Comparison of ENCODE assay signal across 1 cellular context in the genomic region with DNA sequence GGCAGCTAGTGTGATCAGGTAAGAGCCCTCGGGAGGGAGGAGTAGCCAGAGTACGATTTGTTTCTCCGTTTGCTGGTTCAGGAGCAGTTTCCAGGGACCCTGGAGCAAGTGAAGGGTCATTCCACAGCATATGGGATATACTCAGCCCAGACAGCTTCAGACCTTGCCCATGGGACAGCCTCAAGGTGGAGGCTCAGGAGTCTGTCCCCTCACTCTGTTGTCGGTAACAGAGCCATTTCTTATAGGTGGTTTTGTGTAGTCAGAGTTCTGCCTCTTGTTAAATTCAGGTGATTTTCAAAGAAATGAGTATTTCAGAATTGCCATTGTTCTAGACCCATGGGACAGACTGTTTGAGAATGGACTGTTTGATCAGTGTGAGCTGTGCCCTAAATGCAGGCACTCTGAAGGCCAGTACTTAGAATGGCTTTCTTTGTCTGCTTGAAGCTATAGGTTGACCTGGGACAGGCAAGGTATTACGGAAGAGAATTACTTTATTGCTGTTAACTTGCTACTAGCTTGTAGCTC.
A peak's percentile ranks its signal among the peaks of the same experiment; 100 is the strongest.
TF ChIP-seq lines count a peak whose summit lies in the region.

No MANE protein-coding gene starts in this region.

TF ChIP-seq in HepG2, 621 proteins besides CTCF, POLR2A, EP300 and RAD21 (continued from another document and continues in another):
- TF ChIP-seq MTF1 (CRISPR knock-in tag; IDR thresholded peaks at IDR 0.05): no peak
- TF ChIP-seq NCOA2 (CRISPR knock-in tag; IDR thresholded peaks at IDR 0.05): peak; percentile 83
- TF ChIP-seq ZSCAN31 (CRISPR knock-in tag; IDR thresholded peaks at IDR 0.05; ENCODE audit: low read depth): 0 out of 2 replicates have a peak, but pooled peaks have one; percentile 24
- TF ChIP-seq, protein P1, sequence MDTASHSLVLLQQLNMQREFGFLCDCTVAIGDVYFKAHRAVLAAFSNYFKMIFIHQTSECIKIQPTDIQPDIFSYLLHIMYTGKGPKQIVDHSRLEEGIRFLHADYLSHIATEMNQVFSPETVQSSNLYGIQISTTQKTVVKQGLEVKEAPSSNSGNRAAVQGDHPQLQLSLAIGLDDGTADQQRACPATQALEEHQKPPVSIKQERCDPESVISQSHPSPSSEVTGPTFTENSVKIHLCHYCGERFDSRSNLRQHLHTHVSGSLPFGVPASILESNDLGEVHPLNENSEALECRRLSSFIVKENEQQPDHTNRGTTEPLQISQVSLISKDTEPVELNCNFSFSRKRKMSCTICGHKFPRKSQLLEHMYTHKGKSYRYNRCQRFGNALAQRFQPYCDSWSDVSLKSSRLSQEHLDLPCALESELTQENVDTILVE (CRISPR knock-in tag; IDR thresholded peaks at IDR 0.05): 0 out of 2 replicates have a peak, but pooled peaks have one; percentile 17
- TF ChIP-seq, protein P2, sequence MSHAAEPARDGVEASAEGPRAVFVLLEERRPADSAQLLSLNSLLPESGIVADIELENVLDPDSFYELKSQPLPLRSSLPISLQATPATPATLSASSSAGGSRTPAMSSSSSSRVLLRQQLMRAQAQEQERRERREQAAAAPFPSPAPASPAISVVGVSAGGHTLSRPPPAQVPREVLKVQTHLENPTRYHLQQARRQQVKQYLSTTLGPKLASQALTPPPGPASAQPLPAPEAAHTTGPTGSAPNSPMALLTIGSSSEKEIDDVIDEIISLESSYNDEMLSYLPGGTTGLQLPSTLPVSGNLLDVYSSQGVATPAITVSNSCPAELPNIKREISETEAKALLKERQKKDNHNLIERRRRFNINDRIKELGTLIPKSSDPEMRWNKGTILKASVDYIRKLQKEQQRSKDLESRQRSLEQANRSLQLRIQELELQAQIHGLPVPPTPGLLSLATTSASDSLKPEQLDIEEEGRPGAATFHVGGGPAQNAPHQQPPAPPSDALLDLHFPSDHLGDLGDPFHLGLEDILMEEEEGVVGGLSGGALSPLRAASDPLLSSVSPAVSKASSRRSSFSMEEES (CRISPR knock-in tag; IDR thresholded peaks at IDR 0.05): peak; percentile 72
- TF ChIP-seq, protein P3, sequence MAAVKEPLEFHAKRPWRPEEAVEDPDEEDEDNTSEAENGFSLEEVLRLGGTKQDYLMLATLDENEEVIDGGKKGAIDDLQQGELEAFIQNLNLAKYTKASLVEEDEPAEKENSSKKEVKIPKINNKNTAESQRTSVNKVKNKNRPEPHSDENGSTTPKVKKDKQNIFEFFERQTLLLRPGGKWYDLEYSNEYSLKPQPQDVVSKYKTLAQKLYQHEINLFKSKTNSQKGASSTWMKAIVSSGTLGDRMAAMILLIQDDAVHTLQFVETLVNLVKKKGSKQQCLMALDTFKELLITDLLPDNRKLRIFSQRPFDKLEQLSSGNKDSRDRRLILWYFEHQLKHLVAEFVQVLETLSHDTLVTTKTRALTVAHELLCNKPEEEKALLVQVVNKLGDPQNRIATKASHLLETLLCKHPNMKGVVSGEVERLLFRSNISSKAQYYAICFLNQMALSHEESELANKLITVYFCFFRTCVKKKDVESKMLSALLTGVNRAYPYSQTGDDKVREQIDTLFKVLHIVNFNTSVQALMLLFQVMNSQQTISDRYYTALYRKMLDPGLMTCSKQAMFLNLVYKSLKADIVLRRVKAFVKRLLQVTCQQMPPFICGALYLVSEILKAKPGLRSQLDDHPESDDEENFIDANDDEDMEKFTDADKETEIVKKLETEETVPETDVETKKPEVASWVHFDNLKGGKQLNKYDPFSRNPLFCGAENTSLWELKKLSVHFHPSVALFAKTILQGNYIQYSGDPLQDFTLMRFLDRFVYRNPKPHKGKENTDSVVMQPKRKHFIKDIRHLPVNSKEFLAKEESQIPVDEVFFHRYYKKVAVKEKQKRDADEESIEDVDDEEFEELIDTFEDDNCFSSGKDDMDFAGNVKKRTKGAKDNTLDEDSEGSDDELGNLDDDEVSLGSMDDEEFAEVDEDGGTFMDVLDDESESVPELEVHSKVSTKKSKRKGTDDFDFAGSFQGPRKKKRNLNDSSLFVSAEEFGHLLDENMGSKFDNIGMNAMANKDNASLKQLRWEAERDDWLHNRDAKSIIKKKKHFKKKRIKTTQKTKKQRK (IDR thresholded peaks at IDR 0.05; ENCODE audit: low read length): no peak
- TF ChIP-seq PRMT3 (CRISPR knock-in tag; IDR thresholded peaks at IDR 0.05; ENCODE audit: borderline replicate concordance, low read depth): no peak
- TF ChIP-seq, protein P4, sequence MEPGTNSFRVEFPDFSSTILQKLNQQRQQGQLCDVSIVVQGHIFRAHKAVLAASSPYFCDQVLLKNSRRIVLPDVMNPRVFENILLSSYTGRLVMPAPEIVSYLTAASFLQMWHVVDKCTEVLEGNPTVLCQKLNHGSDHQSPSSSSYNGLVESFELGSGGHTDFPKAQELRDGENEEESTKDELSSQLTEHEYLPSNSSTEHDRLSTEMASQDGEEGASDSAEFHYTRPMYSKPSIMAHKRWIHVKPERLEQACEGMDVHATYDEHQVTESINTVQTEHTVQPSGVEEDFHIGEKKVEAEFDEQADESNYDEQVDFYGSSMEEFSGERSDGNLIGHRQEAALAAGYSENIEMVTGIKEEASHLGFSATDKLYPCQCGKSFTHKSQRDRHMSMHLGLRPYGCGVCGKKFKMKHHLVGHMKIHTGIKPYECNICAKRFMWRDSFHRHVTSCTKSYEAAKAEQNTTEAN (CRISPR knock-in tag; conservative IDR thresholded peaks at IDR 0.05): peak; percentile 88
- TF ChIP-seq SOX6 (IDR thresholded peaks at IDR 0.05): no peak
- TF ChIP-seq SOX6 (CRISPR knock-in tag; IDR thresholded peaks at IDR 0.05): peak; percentile 99
- peak; percentile 45; the same call in 1 of the 2 replicates for TF ChIP-seq FOXJ3 (CRISPR knock-in tag; IDR thresholded peaks at IDR 0.05; ENCODE audit: borderline replicate concordance)
- no peak for TF ChIP-seq SNAI1 (CRISPR knock-in tag; IDR thresholded peaks at IDR 0.05; ENCODE audit: borderline replicate concordance)
- no peak for TF ChIP-seq ZFP62 (CRISPR knock-in tag; IDR thresholded peaks at IDR 0.05)
- no peak for TF ChIP-seq ZNF446 (CRISPR knock-in tag; IDR thresholded peaks at IDR 0.05)
- peak; percentile 11 for TF ChIP-seq MED8 (CRISPR knock-in tag; IDR thresholded peaks at IDR 0.05; ENCODE audit: insufficient replicate concordance)
- no peak for TF ChIP-seq KLF11 (CRISPR knock-in tag; IDR thresholded peaks at IDR 0.05)
- TF ChIP-seq ERF (CRISPR knock-in tag; IDR thresholded peaks at IDR 0.05): peak; percentile 55; the same call in 1 of the 2 replicates
- TF ChIP-seq NFYC (CRISPR knock-in tag; IDR thresholded peaks at IDR 0.05): peak; percentile 26; the same call in 1 of the 2 replicates
- TF ChIP-seq SOX5 (CRISPR knock-in tag; IDR thresholded peaks at IDR 0.05; ENCODE audit: borderline replicate concordance): peak; percentile 99
- TF ChIP-seq, protein P5, sequence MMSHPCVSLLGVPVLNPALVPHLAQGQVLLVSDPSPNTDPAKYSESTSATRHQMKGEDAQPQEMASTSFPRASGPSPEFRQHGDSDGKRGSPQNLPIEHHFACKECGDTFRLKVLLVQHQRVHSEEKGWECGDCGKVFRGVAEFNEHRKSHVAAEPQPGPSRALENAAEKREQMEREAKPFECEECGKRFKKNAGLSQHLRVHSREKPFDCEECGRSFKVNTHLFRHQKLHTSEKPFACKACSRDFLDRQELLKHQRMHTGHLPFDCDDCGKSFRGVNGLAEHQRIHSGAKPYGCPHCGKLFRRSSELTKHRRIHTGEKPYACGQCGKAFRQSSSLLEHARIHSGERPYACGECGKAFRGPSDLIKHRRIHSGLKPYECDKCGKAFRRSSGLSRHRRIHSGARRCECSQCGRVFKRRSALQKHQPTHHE (CRISPR knock-in tag; IDR thresholded peaks at IDR 0.05; ENCODE audit: borderline replicate concordance): peak; percentile 57; the same call in 1 of the 2 replicates
- peak; percentile 31; the same call in 1 of the 2 replicates for TF ChIP-seq CEBPB (IDR thresholded peaks at IDR 0.05; ENCODE audit: borderline replicate concordance, low read depth, low read length)
- peak; percentile 83; the same call in 1 of the 2 replicates for TF ChIP-seq ZNF331 (CRISPR knock-in tag; IDR thresholded peaks at IDR 0.05)
- TF ChIP-seq ELF3 (CRISPR knock-in tag; IDR thresholded peaks at IDR 0.05): peak; percentile 74; the same call in 1 of the 2 replicates
- TF ChIP-seq KAT7 (CRISPR knock-in tag; IDR thresholded peaks at IDR 0.05; ENCODE audit: borderline replicate concordance): peak; percentile 73
- peak; percentile 50; the same call in 1 of the 2 replicates for TF ChIP-seq ZFP1 (CRISPR knock-in tag; IDR thresholded peaks at IDR 0.05)
- TF ChIP-seq ZNF547 (CRISPR knock-in tag; IDR thresholded peaks at IDR 0.05): 0 out of 2 replicates have a peak, but pooled peaks have one; percentile 55
- TF ChIP-seq ZNF883 (CRISPR knock-in tag; IDR thresholded peaks at IDR 0.05; ENCODE audit: not compliant biosample characterization): no peak
- TF ChIP-seq ZNF33A (CRISPR knock-in tag; IDR thresholded peaks at IDR 0.05; ENCODE audit: borderline replicate concordance): no peak
- TF ChIP-seq, protein P6, sequence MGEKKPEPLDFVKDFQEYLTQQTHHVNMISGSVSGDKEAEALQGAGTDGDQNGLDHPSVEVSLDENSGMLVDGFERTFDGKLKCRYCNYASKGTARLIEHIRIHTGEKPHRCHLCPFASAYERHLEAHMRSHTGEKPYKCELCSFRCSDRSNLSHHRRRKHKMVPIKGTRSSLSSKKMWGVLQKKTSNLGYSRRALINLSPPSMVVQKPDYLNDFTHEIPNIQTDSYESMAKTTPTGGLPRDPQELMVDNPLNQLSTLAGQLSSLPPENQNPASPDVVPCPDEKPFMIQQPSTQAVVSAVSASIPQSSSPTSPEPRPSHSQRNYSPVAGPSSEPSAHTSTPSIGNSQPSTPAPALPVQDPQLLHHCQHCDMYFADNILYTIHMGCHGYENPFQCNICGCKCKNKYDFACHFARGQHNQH (CRISPR knock-in tag; IDR thresholded peaks at IDR 0.05): peak; percentile 72; the same call in 1 of the 2 replicates
- TF ChIP-seq HOXD1 (CRISPR knock-in tag; IDR thresholded peaks at IDR 0.05): no peak
- 0 out of 2 replicates have a peak, but pooled peaks have one; percentile 50 for TF ChIP-seq ZNF468 (CRISPR knock-in tag; IDR thresholded peaks at IDR 0.05)
- TF ChIP-seq MIER2 (CRISPR knock-in tag; IDR thresholded peaks at IDR 0.05): peak; percentile 52; the same call in 1 of the 2 replicates
- TF ChIP-seq PPARG (CRISPR knock-in tag; conservative IDR thresholded peaks at IDR 0.05): peak; percentile 76
- TF ChIP-seq ARID2 (CRISPR knock-in tag; IDR thresholded peaks at IDR 0.05; ENCODE audit: borderline replicate concordance): peak; percentile 33; the same call in 1 of the 2 replicates
- TF ChIP-seq ZNF768 (CRISPR knock-in tag; IDR thresholded peaks at IDR 0.05): no peak
- TF ChIP-seq, protein P7, sequence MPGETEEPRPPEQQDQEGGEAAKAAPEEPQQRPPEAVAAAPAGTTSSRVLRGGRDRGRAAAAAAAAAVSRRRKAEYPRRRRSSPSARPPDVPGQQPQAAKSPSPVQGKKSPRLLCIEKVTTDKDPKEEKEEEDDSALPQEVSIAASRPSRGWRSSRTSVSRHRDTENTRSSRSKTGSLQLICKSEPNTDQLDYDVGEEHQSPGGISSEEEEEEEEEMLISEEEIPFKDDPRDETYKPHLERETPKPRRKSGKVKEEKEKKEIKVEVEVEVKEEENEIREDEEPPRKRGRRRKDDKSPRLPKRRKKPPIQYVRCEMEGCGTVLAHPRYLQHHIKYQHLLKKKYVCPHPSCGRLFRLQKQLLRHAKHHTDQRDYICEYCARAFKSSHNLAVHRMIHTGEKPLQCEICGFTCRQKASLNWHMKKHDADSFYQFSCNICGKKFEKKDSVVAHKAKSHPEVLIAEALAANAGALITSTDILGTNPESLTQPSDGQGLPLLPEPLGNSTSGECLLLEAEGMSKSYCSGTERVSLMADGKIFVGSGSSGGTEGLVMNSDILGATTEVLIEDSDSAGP (CRISPR knock-in tag; IDR thresholded peaks at IDR 0.05; ENCODE audit: borderline replicate concordance): no peak
- TF ChIP-seq, protein P8, sequence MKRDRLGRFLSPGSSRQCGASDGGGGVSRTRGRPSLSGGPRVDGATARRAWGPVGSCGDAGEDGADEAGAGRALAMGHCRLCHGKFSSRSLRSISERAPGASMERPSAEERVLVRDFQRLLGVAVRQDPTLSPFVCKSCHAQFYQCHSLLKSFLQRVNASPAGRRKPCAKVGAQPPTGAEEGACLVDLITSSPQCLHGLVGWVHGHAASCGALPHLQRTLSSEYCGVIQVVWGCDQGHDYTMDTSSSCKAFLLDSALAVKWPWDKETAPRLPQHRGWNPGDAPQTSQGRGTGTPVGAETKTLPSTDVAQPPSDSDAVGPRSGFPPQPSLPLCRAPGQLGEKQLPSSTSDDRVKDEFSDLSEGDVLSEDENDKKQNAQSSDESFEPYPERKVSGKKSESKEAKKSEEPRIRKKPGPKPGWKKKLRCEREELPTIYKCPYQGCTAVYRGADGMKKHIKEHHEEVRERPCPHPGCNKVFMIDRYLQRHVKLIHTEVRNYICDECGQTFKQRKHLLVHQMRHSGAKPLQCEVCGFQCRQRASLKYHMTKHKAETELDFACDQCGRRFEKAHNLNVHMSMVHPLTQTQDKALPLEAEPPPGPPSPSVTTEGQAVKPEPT (CRISPR knock-in tag; IDR thresholded peaks at IDR 0.05; ENCODE audit: low read depth): no peak
- TF ChIP-seq TARDBP (CRISPR knock-in tag; IDR thresholded peaks at IDR 0.05): peak; percentile 60; the same call in 1 of the 2 replicates
- TF ChIP-seq, protein P9, sequence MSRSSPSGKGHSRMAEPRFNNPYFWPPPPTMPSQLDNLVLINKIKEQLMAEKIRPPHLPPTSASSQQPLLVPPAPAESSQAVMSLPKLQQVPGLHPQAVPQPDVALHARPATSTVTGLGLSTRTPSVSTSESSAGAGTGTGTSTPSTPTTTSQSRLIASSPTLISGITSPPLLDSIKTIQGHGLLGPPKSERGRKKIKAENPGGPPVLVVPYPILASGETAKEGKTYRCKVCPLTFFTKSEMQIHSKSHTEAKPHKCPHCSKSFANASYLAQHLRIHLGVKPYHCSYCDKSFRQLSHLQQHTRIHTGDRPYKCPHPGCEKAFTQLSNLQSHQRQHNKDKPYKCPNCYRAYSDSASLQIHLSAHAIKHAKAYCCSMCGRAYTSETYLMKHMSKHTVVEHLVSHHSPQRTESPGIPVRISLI (CRISPR knock-in tag; IDR thresholded peaks at IDR 0.05; ENCODE audit: borderline replicate concordance): no peak
- peak; percentile 47; the same call in 1 of the 2 replicates for TF ChIP-seq KAT8 (CRISPR knock-in tag; IDR thresholded peaks at IDR 0.05)
- TF ChIP-seq, protein P10, sequence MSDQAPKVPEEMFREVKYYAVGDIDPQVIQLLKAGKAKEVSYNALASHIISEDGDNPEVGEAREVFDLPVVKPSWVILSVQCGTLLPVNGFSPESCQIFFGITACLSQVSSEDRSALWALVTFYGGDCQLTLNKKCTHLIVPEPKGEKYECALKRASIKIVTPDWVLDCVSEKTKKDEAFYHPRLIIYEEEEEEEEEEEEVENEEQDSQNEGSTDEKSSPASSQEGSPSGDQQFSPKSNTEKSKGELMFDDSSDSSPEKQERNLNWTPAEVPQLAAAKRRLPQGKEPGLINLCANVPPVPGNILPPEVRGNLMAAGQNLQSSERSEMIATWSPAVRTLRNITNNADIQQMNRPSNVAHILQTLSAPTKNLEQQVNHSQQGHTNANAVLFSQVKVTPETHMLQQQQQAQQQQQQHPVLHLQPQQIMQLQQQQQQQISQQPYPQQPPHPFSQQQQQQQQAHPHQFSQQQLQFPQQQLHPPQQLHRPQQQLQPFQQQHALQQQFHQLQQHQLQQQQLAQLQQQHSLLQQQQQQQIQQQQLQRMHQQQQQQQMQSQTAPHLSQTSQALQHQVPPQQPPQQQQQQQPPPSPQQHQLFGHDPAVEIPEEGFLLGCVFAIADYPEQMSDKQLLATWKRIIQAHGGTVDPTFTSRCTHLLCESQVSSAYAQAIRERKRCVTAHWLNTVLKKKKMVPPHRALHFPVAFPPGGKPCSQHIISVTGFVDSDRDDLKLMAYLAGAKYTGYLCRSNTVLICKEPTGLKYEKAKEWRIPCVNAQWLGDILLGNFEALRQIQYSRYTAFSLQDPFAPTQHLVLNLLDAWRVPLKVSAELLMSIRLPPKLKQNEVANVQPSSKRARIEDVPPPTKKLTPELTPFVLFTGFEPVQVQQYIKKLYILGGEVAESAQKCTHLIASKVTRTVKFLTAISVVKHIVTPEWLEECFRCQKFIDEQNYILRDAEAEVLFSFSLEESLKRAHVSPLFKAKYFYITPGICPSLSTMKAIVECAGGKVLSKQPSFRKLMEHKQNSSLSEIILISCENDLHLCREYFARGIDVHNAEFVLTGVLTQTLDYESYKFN (CRISPR knock-in tag; conservative IDR thresholded peaks at IDR 0.05): peak; percentile 78
